In genomic region chr15:75648156-75649000, GRCh38 we compare ENCODE assay signal across 8 cellular contexts. TPM values are rescaled to one million over a fixed set of nuclear protein-coding genes. Genes with fewer than 3 reads are reported as not detected.
DNase-seq lines count a peak whose midpoint lies in the region; ATAC-seq, FAIRE-seq and TF ChIP-seq lines count a peak whose summit lies in the region.

No MANE protein-coding gene starts in this region.

- H2AFZ ChIP-seq in ACC112 (ENCODE audit: low read length, unreplicated experiment) (peak overlapping the region; percentile 40), astrocyte (ENCODE audit: low read depth, low read length) (peak overlapping the region; percentile 78)

- peak overlapping the region; percentile 89 for H3K27ac ChIP-seq in ACC112 (ENCODE audit: low read depth, low read length)
- H3K27ac ChIP-seq in astrocyte (ENCODE audit: low read depth, low read length) = peak overlapping the region; percentile 94

- H3K27me3 ChIP-seq in ACC112 (ENCODE audit: insufficient read depth, low read length) (no peaks in the 10 kb centered on the region), astrocyte (ENCODE audit: insufficient read depth, low read length) (no peaks in the 10 kb centered on the region), iPS-15b (ENCODE audit: control insufficient read depth, insufficient read depth, low read length) (peaks cover 14% of the 10 kb centered on the region)

- H3K9ac ChIP-seq in astrocyte (ENCODE audit: low read length) (peak overlapping the region; percentile 98), iPS-15b (ENCODE audit: low read depth, low read length) (peak overlapping the region; percentile 97)

- H3K9me3 ChIP-seq in astrocyte (ENCODE audit: insufficient read depth, low read depth, low read length) (no peaks in the 10 kb centered on the region), iPS-15b (ENCODE audit: control insufficient read depth, insufficient read depth, low read length) (no peaks in the 10 kb centered on the region)

- no peak for FAIRE-seq in astrocyte (lab: Jason Lieb, UNC)

- peaks cover 48% of the 10 kb centered on the region for H4K20me1 ChIP-seq in astrocyte (ENCODE audit: insufficient read depth, low read length)

- peaks cover 54% of the 10 kb centered on the region for H3K4me1 ChIP-seq in ACC112 (ENCODE audit: control insufficient read depth, insufficient read depth, low read length, unreplicated experiment)
- peaks cover 56% of the 10 kb centered on the region for H3K4me1 ChIP-seq in astrocyte (ENCODE audit: insufficient read depth, low read length)
- peaks cover 14% of the 10 kb centered on the region for H3K4me1 ChIP-seq in iPS-15b (ENCODE audit: control insufficient read depth, insufficient read depth, low read length)

- H3K4me3 ChIP-seq in ACC112 (ENCODE audit: low read depth, low read length) = peak overlapping the region; percentile 96
- peak overlapping the region; percentile 61 for H3K4me3 ChIP-seq in HFF-Myc (replicated peaks; ENCODE audit: low read depth, low read length)
- H3K4me3 ChIP-seq in astrocyte (ENCODE audit: insufficient read depth, low read depth, low read length) = peak overlapping the region; percentile 92
- H3K4me3 ChIP-seq in iPS-15b (ENCODE audit: low read depth, low read length) = peak overlapping the region; percentile 90
- H3K4me3 ChIP-seq in skeletal muscle cell (ENCODE audit: low read depth, low read length) = peak overlapping the region; percentile 78

- no peak for TF ChIP-seq CTCF in HFF-Myc (IDR thresholded peaks at IDR 0.05; ENCODE audit: low read depth, low read length, missing control alignments)
- no peak for TF ChIP-seq CTCF in astrocyte (IDR thresholded peaks at IDR 0.05; ENCODE audit: insufficient read depth, low read depth, low read length)

- peaks cover 21% of the 10 kb centered on the region for H3K36me3 Mint-ChIP-seq in astrocyte (ENCODE audit: low read depth, unreplicated experiment)

- peaks cover 53% of the 10 kb centered on the region for H3K4me1 Mint-ChIP-seq in astrocyte (ENCODE audit: low read depth, unreplicated experiment)

- H3K36me3 ChIP-seq in ACC112 (ENCODE audit: insufficient read depth, low read length) (no peaks in the 10 kb centered on the region; the same call in 1 of the 2 replicates), astrocyte (ENCODE audit: insufficient read depth, low read length) (no peaks in the 10 kb centered on the region), iPS-15b (ENCODE audit: control insufficient read depth, insufficient read depth, low read length) (peaks cover 13% of the 10 kb centered on the region)

- ATAC-seq in GM18907 (IDR thresholded peaks at IDR 0.05; ENCODE audit: unreplicated experiment) = no peak

- peaks cover 70% of the 10 kb centered on the region for H3K79me2 ChIP-seq in ACC112 (ENCODE audit: control insufficient read depth, insufficient read depth, low read length, unreplicated experiment)
- H3K79me2 ChIP-seq in astrocyte (ENCODE audit: insufficient read depth, low read length) = peaks cover 67% of the 10 kb centered on the region

- peak overlapping the region; percentile 93 for H3K4me3 Mint-ChIP-seq in astrocyte (ENCODE audit: unreplicated experiment)

- H3K27ac Mint-ChIP-seq in astrocyte (ENCODE audit: unreplicated experiment) = peak overlapping the region; percentile 89

- DNase-seq in HFF-Myc (ENCODE audit: extremely low read depth, low read depth) (no peak), astrocyte (ENCODE audit: low read depth) (peak; percentile 16), skeletal muscle cell (ENCODE audit: low read depth) (no peak), GF-D8 (lab: John Stamatoyannopoulos, UW) (no peak)
- no peak for DNase-seq in NK-92 treated with Interleukin-12 subunit alpha and Interleukin-12 subunit beta, amount 100 ng/mL, for 24 hours (lab: John Stamatoyannopoulos, UW)

- H3K27me3 Mint-ChIP-seq in astrocyte (ENCODE audit: low read depth, unreplicated experiment) = no peaks in the 10 kb centered on the region

- H3K9me3 Mint-ChIP-seq in astrocyte (ENCODE audit: unreplicated experiment) = no peaks in the 10 kb centered on the region

- peak overlapping the region; percentile 96 for H3K4me2 ChIP-seq in astrocyte (ENCODE audit: low read length)

RNA-seq across cellular contexts. Expression of gene SNX33, which starts 0.7 kb away (rescaled TPM):
- total RNA-seq in astrocyte = 22.3 and 25.6 TPM in 2 replicates

RNA-seq across cellular contexts. Expression of gene IMP3, which starts 8.4 kb away (rescaled TPM):
- 43.9 and 48.4 TPM in 2 replicates for total RNA-seq in astrocyte

RNA-seq across cellular contexts. Expression of gene SNUPN, which starts 22.9 kb away (rescaled TPM):
- total RNA-seq in astrocyte = 15.9 and 17.0 TPM in 2 replicates
